ENCODE assay signal across 8 cellular contexts in genomic region chrX:53682885-53683555, GRCh38. TPM values are rescaled to one million over a fixed set of nuclear protein-coding genes. Genes with fewer than 3 reads are reported as not detected.
A peak's percentile ranks its signal among the peaks of the same experiment; 100 is the strongest.
DNase-seq lines count a peak whose midpoint lies in the region; ATAC-seq and TF ChIP-seq lines count a peak whose summit lies in the region.

No MANE protein-coding gene starts in this region.

- peak overlapping the region; percentile 94 for H3K4me3 Mint-ChIP-seq in activated CD8-positive, alpha-beta memory T cell treated with anti-CD3 and anti-CD28 coated beads, Interleukin-2, amount 10 ng/mL, durations not matched to agents 7 days and 5 days
- H3K4me3 Mint-ChIP-seq in osteocyte (ENCODE audit: unreplicated experiment): peak overlapping the region; percentile 84

- no peaks in the 10 kb centered on the region for H3K27me3 Mint-ChIP-seq in activated CD8-positive, alpha-beta memory T cell treated with anti-CD3 and anti-CD28 coated beads, Interleukin-2, amount 10 ng/mL, durations not matched to agents 7 days and 5 days
- H3K27me3 Mint-ChIP-seq in osteocyte (ENCODE audit: unreplicated experiment): no peaks in the 10 kb centered on the region

- peaks cover 37% of the 10 kb centered on the region for H3K36me3 Mint-ChIP-seq in activated CD8-positive, alpha-beta memory T cell treated with anti-CD3 and anti-CD28 coated beads, Interleukin-2, amount 10 ng/mL, durations not matched to agents 7 days and 5 days
- H3K36me3 Mint-ChIP-seq in osteocyte (ENCODE audit: unreplicated experiment): peaks cover 8% of the 10 kb centered on the region

- peak overlapping the region; percentile 96 for H3K27ac ChIP-seq in A673 (ENCODE audit: low read depth, low read length, poor library complexity, severe bottlenecking)

- H3K36me3 ChIP-seq in A673 (ENCODE audit: insufficient read depth, low read length, poor library complexity, severe bottlenecking): peaks cover 29% of the 10 kb centered on the region

- H3K4me1 Mint-ChIP-seq in activated CD8-positive, alpha-beta memory T cell treated with anti-CD3 and anti-CD28 coated beads, Interleukin-2, amount 10 ng/mL, durations not matched to agents 7 days and 5 days: peaks cover 39% of the 10 kb centered on the region
- H3K4me1 Mint-ChIP-seq in osteocyte (ENCODE audit: unreplicated experiment): peaks cover 15% of the 10 kb centered on the region

- DNase-seq in A673 (ENCODE audit: low spot score): peak; percentile 66
- DNase-seq in NCI-H526 treated with DMSO at 0.1 percent for 48 hours (lab: John Stamatoyannopoulos, UW): peak; percentile 1
- DNase-seq in activated CD8-positive, alpha-beta memory T cell treated with anti-CD3 and anti-CD28 coated beads, Interleukin-2, amount 10 ng/mL, durations not matched to agents 7 days and 5 days: peak; percentile 73
- DNase-seq in fibroblast of peridontal ligament (ENCODE audit: extremely low read depth): peak; percentile 59
- no peak for DNase-seq in osteocyte (ENCODE audit: extremely low spot score, unreplicated experiment)

- TSS peak; percentile 17 for BruUV-seq in A673 (replicated peaks; lab: Mats Ljungman, UMichigan)

- H3K27ac Mint-ChIP-seq in activated CD8-positive, alpha-beta memory T cell treated with anti-CD3 and anti-CD28 coated beads, Interleukin-2, amount 10 ng/mL, durations not matched to agents 7 days and 5 days: peak overlapping the region; percentile 96
- H3K27ac Mint-ChIP-seq in osteocyte (ENCODE audit: unreplicated experiment): peak overlapping the region; percentile 96

- no peaks in the 10 kb centered on the region for H3K9me3 Mint-ChIP-seq in activated CD8-positive, alpha-beta memory T cell treated with anti-CD3 and anti-CD28 coated beads, Interleukin-2, amount 10 ng/mL, durations not matched to agents 7 days and 5 days (ENCODE audit: low read depth)
- no peaks in the 10 kb centered on the region for H3K9me3 Mint-ChIP-seq in osteocyte (ENCODE audit: unreplicated experiment)

- H3K4me3 ChIP-seq in A673 (ENCODE audit: low read depth, low read length, poor library complexity, severe bottlenecking) (peak overlapping the region; percentile 67), GM12875 (ENCODE audit: low read depth, low read length) (peak overlapping the region; percentile 83)

- intact Hi-C loops in A673 (cut with micrococcal nuclease; ENCODE audit: unreplicated experiment): loop anchor here (10.0 kb wide), 1 partner anchor 152 kb away; no protein-coding TSS in a partner anchor

- CTCF ChIA-PET in A673 (lab: Charles Lee): no interaction called here
- CTCF ChIA-PET in activated CD8-positive, alpha-beta memory T cell treated with anti-CD3 and anti-CD28 coated beads, Interleukin-2, amount 10 ng/mL, durations not matched to agents 7 days and 5 days (lab: Charles Lee): interaction anchor here (1.1 to 2.8 kb wide), 5 partner anchors 32 to 149 kb away, joined by 3 to 14 read pairs (median 6); no protein-coding TSS in a partner anchor

- TF ChIP-seq CTCF in A673 (conservative IDR thresholded peaks at IDR 0.05; ENCODE audit: low read depth, low read length) (no peak), GM12875 (IDR thresholded peaks at IDR 0.05; ENCODE audit: borderline replicate concordance, insufficient read depth, low read depth, low read length) (no peak), osteocyte (IDR thresholded peaks at IDR 0.05) (no peak)

- no peaks in the 10 kb centered on the region for H3K4me1 ChIP-seq in A673 (ENCODE audit: insufficient read depth, low read length, poor library complexity, severe bottlenecking)

- no peak for ATAC-seq in activated CD8-positive, alpha-beta memory T cell treated with anti-CD3 and anti-CD28 coated beads, Interleukin-2, amount 10 ng/mL, durations not matched to agents 7 days and 5 days
- ATAC-seq in GM18873 (IDR thresholded peaks at IDR 0.05; ENCODE audit: low FRiP score, unreplicated experiment) (no peak), HG03045 (IDR thresholded peaks at IDR 0.05; ENCODE audit: unreplicated experiment) (no peak)

- POLR2A ChIA-PET in A673 (lab: Charles Lee; ENCODE audit: low non-redundant PET): no interaction called here

- H3K27me3 ChIP-seq in A673 (replicated peaks; ENCODE audit: insufficient read depth, low read depth, low read length, poor library complexity): no peaks in the 10 kb centered on the region

- no peaks in the 10 kb centered on the region for H3K9me3 ChIP-seq in A673 (ENCODE audit: low read depth, low read length, poor library complexity, severe bottlenecking)

RNA-seq across cellular contexts. Expression of gene HUWE1, which starts 3.5 kb away (rescaled TPM):
- 222 and 236 TPM in 2 replicates for total RNA-seq in A673 (2021)
- total RNA-seq in activated CD8-positive, alpha-beta memory T cell treated with anti-CD3 and anti-CD28 coated beads, Interleukin-2, amount 10 ng/mL, durations not matched to agents 7 days and 5 days: 100 to 1,000 TPM; 300 to 342 TPM
- total RNA-seq in osteocyte: 177 and 192 TPM in 2 replicates
